ENCODE assay signal across 16 cellular contexts in the genomic region with DNA sequence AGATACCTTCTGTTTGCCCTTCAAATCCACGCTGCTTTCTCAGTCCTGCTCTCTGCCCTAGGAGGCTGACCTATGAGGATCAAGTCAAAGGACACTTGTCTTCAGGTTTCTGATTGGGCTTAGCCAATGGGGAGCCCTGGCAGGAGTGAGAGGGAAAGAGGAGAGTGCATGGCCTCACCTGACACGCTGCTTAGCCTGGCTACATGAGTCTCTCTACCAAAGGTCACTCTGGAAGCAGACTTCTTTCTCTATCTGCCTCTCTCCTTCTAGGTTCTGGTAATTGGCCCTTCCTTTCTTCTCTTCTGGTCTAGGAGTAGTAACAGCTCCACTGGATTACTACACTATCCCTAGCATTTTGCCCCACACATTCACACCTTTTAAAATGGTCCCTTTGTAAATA.
"Had no signal": no experiment of that assay in that cellular context is flagged by ENCODE, and none has a peak within 500 bp of the region (broad histone marks: within the 10 kb centered on the region; RNA-seq: fewer than 3 reads in every experiment).

No MANE protein-coding gene starts in this region.

- H3K27me3 ChIP-seq: adrenal gland, esophagus muscularis mucosa, foreskin keratinocyte, neural progenitor cell, right atrium auricular region, thyroid gland had no signal

- ATAC-seq: foreskin keratinocyte; stimulated activated effector memory CD8-positive, alpha-beta T cell treated with anti-CD3 and anti-CD28 coated beads, Interleukin-12 subunit alpha, Interleukin-12 subunit beta, amount 100 ng/mL, for 72 hours had no signal

- H3K9me3 ChIP-seq: adrenal gland, esophagus muscularis mucosa, left ventricle myocardium inferior, right atrium auricular region, thyroid gland had no signal

- H3K27ac Mint-ChIP-seq: activated CD4-positive, alpha-beta T cell treated with anti-CD3 and anti-CD28 coated beads, Interleukin-2, amount 10 ng/mL, durations not matched to agents 7 days and 5 days; activated naive CD4-positive, alpha-beta T cell treated with anti-CD3 and anti-CD28 coated beads, Interleukin-2, amount 10 ng/mL, durations not matched to agents 7 days and 5 days; activated T-helper 2 cell treated with anti-CD3 and anti-CD28 coated beads, Interferon-gamma antibody, Interleukin-2, Interleukin-4, amounts not matched to agents 10 μg/mL and 5 μg/mL and 100 μg/mL, durations not matched to agents 14 hours and 24 hours and 36 hours; memory B cell; neural progenitor cell; stimulated activated effector memory CD8-positive, alpha-beta T cell treated with anti-CD3 and anti-CD28 coated beads, Interleukin-12 subunit alpha, Interleukin-12 subunit beta, amount 100 ng/mL, for 72 hours had no signal

- H3K36me3 Mint-ChIP-seq: memory B cell had no signal

- DNase-seq: activated CD4-positive, alpha-beta T cell treated with anti-CD3 and anti-CD28 coated beads, Interleukin-2, amount 10 ng/mL, durations not matched to agents 7 days and 5 days; activated CD4-positive, CD25-positive, alpha-beta regulatory T cell; activated CD8-positive, alpha-beta memory T cell treated with anti-CD3 and anti-CD28 coated beads for 24 hours; activated naive CD4-positive, alpha-beta T cell treated with anti-CD3 and anti-CD28 coated beads, Interleukin-2, amount 10 ng/mL, durations not matched to agents 7 days and 5 days; foreskin keratinocyte; islet precursor cell; T-helper 2 cell had no signal

- H3K27me3 Mint-ChIP-seq: activated CD4-positive, alpha-beta T cell treated with anti-CD3 and anti-CD28 coated beads, Interleukin-2, amount 10 ng/mL, durations not matched to agents 7 days and 5 days; memory B cell had no signal

- H3K9me3 Mint-ChIP-seq: activated CD4-positive, alpha-beta T cell treated with anti-CD3 and anti-CD28 coated beads, Interleukin-2, amount 10 ng/mL, durations not matched to agents 7 days and 5 days; activated naive CD4-positive, alpha-beta T cell treated with anti-CD3 and anti-CD28 coated beads, Interleukin-2, amount 10 ng/mL, durations not matched to agents 7 days and 5 days; activated T-helper 2 cell treated with anti-CD3 and anti-CD28 coated beads, Interferon-gamma antibody, Interleukin-2, Interleukin-4, amounts not matched to agents 10 μg/mL and 5 μg/mL and 100 μg/mL, durations not matched to agents 14 hours and 24 hours and 36 hours; memory B cell; neural progenitor cell; stimulated activated effector memory CD8-positive, alpha-beta T cell treated with anti-CD3 and anti-CD28 coated beads, Interleukin-12 subunit alpha, Interleukin-12 subunit beta, amount 100 ng/mL, for 72 hours had no signal

- H3K9ac ChIP-seq: neural progenitor cell had no signal

- H3K4me3 Mint-ChIP-seq: activated CD4-positive, alpha-beta T cell treated with anti-CD3 and anti-CD28 coated beads, Interleukin-2, amount 10 ng/mL, durations not matched to agents 7 days and 5 days; activated naive CD4-positive, alpha-beta T cell treated with anti-CD3 and anti-CD28 coated beads, Interleukin-2, amount 10 ng/mL, durations not matched to agents 7 days and 5 days; memory B cell; neural progenitor cell; stimulated activated effector memory CD8-positive, alpha-beta T cell treated with anti-CD3 and anti-CD28 coated beads, Interleukin-12 subunit alpha, Interleukin-12 subunit beta, amount 100 ng/mL, for 72 hours had no signal

- H3K27ac ChIP-seq: foreskin keratinocyte, neural progenitor cell, right atrium auricular region, thyroid gland had no signal

- H3K36me3 ChIP-seq: adrenal gland, left ventricle myocardium inferior, neural progenitor cell, right atrium auricular region, thyroid gland had no signal

- H3K4me1 Mint-ChIP-seq: activated CD4-positive, alpha-beta T cell treated with anti-CD3 and anti-CD28 coated beads, Interleukin-2, amount 10 ng/mL, durations not matched to agents 7 days and 5 days; activated naive CD4-positive, alpha-beta T cell treated with anti-CD3 and anti-CD28 coated beads, Interleukin-2, amount 10 ng/mL, durations not matched to agents 7 days and 5 days; neural progenitor cell had no signal

- H3K4me3 ChIP-seq: neural progenitor cell, right atrium auricular region, thyroid gland had no signal
